ENCODE assay signal across 1 cellular context in the genomic region with DNA sequence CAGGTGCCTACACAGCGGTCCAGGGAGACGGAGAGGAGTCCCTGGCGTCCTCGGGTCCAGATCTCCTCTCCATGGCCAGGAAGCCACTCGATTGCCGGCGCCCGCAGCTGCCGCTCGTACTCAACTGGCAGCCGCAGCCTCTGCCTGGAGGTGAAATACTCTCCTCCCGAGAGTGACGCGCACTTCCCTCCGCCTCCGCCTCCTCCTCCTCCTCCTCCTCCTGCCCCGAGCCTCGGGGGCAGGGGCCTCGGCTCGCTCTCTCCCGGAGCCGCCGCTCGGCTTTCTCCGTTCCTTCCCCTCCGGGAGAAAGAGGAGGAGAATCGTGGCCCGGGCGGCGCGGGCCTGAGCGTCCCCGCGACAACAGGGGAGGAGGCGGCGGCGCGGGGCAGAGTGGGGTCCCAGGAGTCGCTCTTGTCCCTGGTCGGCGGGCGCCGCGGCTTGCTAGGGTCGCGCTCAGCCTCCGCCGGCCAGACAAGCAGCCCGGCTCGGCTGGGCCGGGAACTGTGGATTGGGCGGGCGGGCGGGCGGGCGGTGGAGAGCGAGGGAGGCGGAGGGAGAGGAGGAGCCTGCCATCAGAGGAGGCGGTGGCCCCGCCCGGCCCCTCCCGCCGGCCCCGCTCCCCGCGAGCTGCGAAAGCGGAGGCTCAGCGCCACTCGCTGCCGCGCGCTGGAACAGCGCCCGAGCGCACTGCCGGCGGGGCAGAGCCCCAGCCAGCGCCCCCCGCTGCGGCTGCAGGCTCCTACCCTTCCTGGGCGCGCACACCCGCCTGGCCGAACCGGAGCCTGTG.
TF ChIP-seq lines count a peak whose summit lies in the region.

A gene with protein sequence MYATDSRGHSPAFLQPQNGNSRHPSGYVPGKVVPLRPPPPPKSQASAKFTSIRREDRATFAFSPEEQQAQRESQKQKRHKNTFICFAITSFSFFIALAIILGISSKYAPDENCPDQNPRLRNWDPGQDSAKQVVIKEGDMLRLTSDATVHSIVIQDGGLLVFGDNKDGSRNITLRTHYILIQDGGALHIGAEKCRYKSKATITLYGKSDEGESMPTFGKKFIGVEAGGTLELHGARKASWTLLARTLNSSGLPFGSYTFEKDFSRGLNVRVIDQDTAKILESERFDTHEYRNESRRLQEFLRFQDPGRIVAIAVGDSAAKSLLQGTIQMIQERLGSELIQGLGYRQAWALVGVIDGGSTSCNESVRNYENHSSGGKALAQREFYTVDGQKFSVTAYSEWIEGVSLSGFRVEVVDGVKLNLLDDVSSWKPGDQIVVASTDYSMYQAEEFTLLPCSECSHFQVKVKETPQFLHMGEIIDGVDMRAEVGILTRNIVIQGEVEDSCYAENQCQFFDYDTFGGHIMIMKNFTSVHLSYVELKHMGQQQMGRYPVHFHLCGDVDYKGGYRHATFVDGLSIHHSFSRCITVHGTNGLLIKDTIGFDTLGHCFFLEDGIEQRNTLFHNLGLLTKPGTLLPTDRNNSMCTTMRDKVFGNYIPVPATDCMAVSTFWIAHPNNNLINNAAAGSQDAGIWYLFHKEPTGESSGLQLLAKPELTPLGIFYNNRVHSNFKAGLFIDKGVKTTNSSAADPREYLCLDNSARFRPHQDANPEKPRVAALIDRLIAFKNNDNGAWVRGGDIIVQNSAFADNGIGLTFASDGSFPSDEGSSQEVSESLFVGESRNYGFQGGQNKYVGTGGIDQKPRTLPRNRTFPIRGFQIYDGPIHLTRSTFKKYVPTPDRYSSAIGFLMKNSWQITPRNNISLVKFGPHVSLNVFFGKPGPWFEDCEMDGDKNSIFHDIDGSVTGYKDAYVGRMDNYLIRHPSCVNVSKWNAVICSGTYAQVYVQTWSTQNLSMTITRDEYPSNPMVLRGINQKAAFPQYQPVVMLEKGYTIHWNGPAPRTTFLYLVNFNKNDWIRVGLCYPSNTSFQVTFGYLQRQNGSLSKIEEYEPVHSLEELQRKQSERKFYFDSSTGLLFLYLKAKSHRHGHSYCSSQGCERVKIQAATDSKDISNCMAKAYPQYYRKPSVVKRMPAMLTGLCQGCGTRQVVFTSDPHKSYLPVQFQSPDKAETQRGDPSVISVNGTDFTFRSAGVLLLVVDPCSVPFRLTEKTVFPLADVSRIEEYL (N-terminal part only) (minus strand): TSS at position 126 of the 787 bp plus-strand sequence. CDS start 18,140 bp downstream, outside the sequence.

TF ChIP-seq in HepG2, 621 proteins besides CTCF, POLR2A, EP300 and RAD21 (continues in another document):
- TF ChIP-seq DR1 (CRISPR knock-in tag; IDR thresholded peaks at IDR 0.05) (peak; percentile 96), ZNF768 (CRISPR knock-in tag; IDR thresholded peaks at IDR 0.05) (peak; percentile 44; the same call in 1 of the 2 replicates), ZMYM4 (CRISPR knock-in tag; IDR thresholded peaks at IDR 0.05) (peak; percentile 59), RFXAP (CRISPR knock-in tag; IDR thresholded peaks at IDR 0.05; ENCODE audit: borderline replicate concordance) (peak; percentile 39; the same call in 1 of the 2 replicates), MBD4 (IDR thresholded peaks at IDR 0.05; ENCODE audit: borderline replicate concordance, low read length) (no peak), CAMTA2 (CRISPR knock-in tag; IDR thresholded peaks at IDR 0.05; ENCODE audit: borderline replicate concordance) (0 out of 2 replicates have a peak, but pooled peaks have one; percentile 8), ZNF224 (CRISPR knock-in tag; IDR thresholded peaks at IDR 0.05) (no peak), ELF1 (CRISPR knock-in tag; IDR thresholded peaks at IDR 0.05) (0 out of 2 replicates have a peak, but pooled peaks have one; percentile 12), MYC (CRISPR knock-in tag; IDR thresholded peaks at IDR 0.05; ENCODE audit: borderline replicate concordance) (peak; percentile 40; the same call in 1 of the 2 replicates), HNF4A (CRISPR knock-in tag; IDR thresholded peaks at IDR 0.05) (no peak), POGZ (CRISPR knock-in tag; IDR thresholded peaks at IDR 0.05) (peak; percentile 67), ZNF331 (CRISPR knock-in tag; IDR thresholded peaks at IDR 0.05) (peak; percentile 50; the same call in 1 of the 2 replicates), SOX5 (CRISPR knock-in tag; IDR thresholded peaks at IDR 0.05; ENCODE audit: borderline replicate concordance) (peak; percentile 20; the same call in 1 of the 2 replicates), WIZ (CRISPR knock-in tag; IDR thresholded peaks at IDR 0.05) (no peak), PRMT3 (CRISPR knock-in tag; IDR thresholded peaks at IDR 0.05; ENCODE audit: borderline replicate concordance, low read depth) (peak; percentile 47; the same call in 1 of the 2 replicates), ZNF510 (CRISPR knock-in tag; IDR thresholded peaks at IDR 0.05; ENCODE audit: low read depth) (0 out of 2 replicates have a peak, but pooled peaks have one; percentile 24), HES4 (CRISPR knock-in tag; IDR thresholded peaks at IDR 0.05; ENCODE audit: borderline replicate concordance) (peak; percentile 59; the same call in 1 of the 2 replicates), ZNF367 (CRISPR knock-in tag; IDR thresholded peaks at IDR 0.05; ENCODE audit: borderline replicate concordance) (0 out of 2 replicates have a peak, but pooled peaks have one; percentile 34), SOX6 (IDR thresholded peaks at IDR 0.05) (no peak), SOX6 (CRISPR knock-in tag; IDR thresholded peaks at IDR 0.05) (peak; percentile 47; the same call in 1 of the 2 replicates), POLR2G (IDR thresholded peaks at IDR 0.05; ENCODE audit: low read depth, low read length) (peak; percentile 98), ARNTL (CRISPR knock-in tag; IDR thresholded peaks at IDR 0.05) (peak; percentile 27; the same call in 1 of the 2 replicates), YY1 (IDR thresholded peaks at IDR 0.05; ENCODE audit: insufficient read depth, insufficient replicate concordance, low read depth, low read length) (peak; percentile 38), KDM5B (CRISPR knock-in tag; IDR thresholded peaks at IDR 0.05; ENCODE audit: borderline replicate concordance) (peak; percentile 25; the same call in 1 of the 2 replicates), PCBP1 (IDR thresholded peaks at IDR 0.05; ENCODE audit: borderline replicate concordance, low read depth, low read length) (peak; percentile 27; the same call in 1 of the 2 replicates), ZNF501 (CRISPR knock-in tag; IDR thresholded peaks at IDR 0.05) (no peak), ZNF850 (CRISPR knock-in tag; conservative IDR thresholded peaks at IDR 0.05) (no peak), TMF1 (CRISPR knock-in tag; IDR thresholded peaks at IDR 0.05; ENCODE audit: low read depth) (0 out of 2 replicates have a peak, but pooled peaks have one; percentile 37), JUND (CRISPR knock-in tag; IDR thresholded peaks at IDR 0.05) (peak; percentile 39; the same call in 1 of the 2 replicates), NCOA1 (CRISPR knock-in tag; IDR thresholded peaks at IDR 0.05) (0 out of 2 replicates have a peak, but pooled peaks have one; percentile 38)
- TF ChIP-seq, protein P1, sequence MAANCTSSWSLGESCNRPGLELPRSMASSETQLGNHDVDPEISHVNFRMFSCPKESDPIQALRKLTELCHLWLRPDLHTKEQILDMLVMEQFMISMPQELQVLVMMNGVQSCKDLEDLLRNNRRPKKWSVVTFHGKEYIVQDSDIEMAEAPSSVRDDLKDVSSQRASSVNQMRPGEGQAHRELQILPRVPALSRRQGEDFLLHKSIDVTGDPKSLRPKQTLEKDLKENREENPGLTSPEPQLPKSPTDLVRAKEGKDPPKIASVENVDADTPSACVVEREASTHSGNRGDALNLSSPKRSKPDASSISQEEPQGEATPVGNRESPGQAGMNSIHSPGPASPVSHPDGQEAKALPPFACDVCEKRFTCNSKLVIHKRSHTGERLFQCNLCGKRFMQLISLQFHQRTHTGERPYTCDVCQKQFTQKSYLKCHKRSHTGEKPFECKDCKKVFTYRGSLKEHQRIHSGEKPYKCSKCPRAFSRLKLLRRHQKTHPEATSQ (CRISPR knock-in tag; IDR thresholded peaks at IDR 0.05; ENCODE audit: borderline replicate concordance): 0 out of 2 replicates have a peak, but pooled peaks have one; percentile 62
- TF ChIP-seq, protein P2, sequence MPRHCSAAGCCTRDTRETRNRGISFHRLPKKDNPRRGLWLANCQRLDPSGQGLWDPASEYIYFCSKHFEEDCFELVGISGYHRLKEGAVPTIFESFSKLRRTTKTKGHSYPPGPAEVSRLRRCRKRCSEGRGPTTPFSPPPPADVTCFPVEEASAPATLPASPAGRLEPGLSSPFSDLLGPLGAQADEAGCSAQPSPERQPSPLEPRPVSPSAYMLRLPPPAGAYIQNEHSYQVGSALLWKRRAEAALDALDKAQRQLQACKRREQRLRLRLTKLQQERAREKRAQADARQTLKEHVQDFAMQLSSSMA (CRISPR knock-in tag; IDR thresholded peaks at IDR 0.05): 0 out of 2 replicates have a peak, but pooled peaks have one; percentile 58
- TF ChIP-seq, protein P3, sequence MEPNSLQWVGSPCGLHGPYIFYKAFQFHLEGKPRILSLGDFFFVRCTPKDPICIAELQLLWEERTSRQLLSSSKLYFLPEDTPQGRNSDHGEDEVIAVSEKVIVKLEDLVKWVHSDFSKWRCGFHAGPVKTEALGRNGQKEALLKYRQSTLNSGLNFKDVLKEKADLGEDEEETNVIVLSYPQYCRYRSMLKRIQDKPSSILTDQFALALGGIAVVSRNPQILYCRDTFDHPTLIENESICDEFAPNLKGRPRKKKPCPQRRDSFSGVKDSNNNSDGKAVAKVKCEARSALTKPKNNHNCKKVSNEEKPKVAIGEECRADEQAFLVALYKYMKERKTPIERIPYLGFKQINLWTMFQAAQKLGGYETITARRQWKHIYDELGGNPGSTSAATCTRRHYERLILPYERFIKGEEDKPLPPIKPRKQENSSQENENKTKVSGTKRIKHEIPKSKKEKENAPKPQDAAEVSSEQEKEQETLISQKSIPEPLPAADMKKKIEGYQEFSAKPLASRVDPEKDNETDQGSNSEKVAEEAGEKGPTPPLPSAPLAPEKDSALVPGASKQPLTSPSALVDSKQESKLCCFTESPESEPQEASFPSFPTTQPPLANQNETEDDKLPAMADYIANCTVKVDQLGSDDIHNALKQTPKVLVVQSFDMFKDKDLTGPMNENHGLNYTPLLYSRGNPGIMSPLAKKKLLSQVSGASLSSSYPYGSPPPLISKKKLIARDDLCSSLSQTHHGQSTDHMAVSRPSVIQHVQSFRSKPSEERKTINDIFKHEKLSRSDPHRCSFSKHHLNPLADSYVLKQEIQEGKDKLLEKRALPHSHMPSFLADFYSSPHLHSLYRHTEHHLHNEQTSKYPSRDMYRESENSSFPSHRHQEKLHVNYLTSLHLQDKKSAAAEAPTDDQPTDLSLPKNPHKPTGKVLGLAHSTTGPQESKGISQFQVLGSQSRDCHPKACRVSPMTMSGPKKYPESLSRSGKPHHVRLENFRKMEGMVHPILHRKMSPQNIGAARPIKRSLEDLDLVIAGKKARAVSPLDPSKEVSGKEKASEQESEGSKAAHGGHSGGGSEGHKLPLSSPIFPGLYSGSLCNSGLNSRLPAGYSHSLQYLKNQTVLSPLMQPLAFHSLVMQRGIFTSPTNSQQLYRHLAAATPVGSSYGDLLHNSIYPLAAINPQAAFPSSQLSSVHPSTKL (CRISPR knock-in tag; IDR thresholded peaks at IDR 0.05): peak; percentile 61
- TF ChIP-seq, protein P4, sequence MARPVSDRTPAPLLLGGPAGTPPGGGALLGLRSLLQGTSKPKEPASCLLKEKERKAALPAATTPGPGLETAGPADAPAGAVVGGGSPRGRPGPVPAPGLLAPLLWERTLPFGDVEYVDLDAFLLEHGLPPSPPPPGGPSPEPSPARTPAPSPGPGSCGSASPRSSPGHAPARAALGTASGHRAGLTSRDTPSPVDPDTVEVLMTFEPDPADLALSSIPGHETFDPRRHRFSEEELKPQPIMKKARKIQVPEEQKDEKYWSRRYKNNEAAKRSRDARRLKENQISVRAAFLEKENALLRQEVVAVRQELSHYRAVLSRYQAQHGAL (CRISPR knock-in tag; IDR thresholded peaks at IDR 0.05; ENCODE audit: not compliant biosample characterization): no peak
- TF ChIP-seq, protein P5, sequence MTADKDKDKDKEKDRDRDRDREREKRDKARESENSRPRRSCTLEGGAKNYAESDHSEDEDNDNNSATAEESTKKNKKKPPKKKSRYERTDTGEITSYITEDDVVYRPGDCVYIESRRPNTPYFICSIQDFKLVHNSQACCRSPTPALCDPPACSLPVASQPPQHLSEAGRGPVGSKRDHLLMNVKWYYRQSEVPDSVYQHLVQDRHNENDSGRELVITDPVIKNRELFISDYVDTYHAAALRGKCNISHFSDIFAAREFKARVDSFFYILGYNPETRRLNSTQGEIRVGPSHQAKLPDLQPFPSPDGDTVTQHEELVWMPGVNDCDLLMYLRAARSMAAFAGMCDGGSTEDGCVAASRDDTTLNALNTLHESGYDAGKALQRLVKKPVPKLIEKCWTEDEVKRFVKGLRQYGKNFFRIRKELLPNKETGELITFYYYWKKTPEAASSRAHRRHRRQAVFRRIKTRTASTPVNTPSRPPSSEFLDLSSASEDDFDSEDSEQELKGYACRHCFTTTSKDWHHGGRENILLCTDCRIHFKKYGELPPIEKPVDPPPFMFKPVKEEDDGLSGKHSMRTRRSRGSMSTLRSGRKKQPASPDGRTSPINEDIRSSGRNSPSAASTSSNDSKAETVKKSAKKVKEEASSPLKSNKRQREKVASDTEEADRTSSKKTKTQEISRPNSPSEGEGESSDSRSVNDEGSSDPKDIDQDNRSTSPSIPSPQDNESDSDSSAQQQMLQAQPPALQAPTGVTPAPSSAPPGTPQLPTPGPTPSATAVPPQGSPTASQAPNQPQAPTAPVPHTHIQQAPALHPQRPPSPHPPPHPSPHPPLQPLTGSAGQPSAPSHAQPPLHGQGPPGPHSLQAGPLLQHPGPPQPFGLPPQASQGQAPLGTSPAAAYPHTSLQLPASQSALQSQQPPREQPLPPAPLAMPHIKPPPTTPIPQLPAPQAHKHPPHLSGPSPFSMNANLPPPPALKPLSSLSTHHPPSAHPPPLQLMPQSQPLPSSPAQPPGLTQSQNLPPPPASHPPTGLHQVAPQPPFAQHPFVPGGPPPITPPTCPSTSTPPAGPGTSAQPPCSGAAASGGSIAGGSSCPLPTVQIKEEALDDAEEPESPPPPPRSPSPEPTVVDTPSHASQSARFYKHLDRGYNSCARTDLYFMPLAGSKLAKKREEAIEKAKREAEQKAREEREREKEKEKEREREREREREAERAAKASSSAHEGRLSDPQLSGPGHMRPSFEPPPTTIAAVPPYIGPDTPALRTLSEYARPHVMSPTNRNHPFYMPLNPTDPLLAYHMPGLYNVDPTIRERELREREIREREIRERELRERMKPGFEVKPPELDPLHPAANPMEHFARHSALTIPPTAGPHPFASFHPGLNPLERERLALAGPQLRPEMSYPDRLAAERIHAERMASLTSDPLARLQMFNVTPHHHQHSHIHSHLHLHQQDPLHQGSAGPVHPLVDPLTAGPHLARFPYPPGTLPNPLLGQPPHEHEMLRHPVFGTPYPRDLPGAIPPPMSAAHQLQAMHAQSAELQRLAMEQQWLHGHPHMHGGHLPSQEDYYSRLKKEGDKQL (CRISPR knock-in tag; IDR thresholded peaks at IDR 0.05; ENCODE audit: low read depth): no peak
- TF ChIP-seq, protein P6, sequence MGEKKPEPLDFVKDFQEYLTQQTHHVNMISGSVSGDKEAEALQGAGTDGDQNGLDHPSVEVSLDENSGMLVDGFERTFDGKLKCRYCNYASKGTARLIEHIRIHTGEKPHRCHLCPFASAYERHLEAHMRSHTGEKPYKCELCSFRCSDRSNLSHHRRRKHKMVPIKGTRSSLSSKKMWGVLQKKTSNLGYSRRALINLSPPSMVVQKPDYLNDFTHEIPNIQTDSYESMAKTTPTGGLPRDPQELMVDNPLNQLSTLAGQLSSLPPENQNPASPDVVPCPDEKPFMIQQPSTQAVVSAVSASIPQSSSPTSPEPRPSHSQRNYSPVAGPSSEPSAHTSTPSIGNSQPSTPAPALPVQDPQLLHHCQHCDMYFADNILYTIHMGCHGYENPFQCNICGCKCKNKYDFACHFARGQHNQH (CRISPR knock-in tag; IDR thresholded peaks at IDR 0.05): peak; percentile 76
